In the genomic region with DNA sequence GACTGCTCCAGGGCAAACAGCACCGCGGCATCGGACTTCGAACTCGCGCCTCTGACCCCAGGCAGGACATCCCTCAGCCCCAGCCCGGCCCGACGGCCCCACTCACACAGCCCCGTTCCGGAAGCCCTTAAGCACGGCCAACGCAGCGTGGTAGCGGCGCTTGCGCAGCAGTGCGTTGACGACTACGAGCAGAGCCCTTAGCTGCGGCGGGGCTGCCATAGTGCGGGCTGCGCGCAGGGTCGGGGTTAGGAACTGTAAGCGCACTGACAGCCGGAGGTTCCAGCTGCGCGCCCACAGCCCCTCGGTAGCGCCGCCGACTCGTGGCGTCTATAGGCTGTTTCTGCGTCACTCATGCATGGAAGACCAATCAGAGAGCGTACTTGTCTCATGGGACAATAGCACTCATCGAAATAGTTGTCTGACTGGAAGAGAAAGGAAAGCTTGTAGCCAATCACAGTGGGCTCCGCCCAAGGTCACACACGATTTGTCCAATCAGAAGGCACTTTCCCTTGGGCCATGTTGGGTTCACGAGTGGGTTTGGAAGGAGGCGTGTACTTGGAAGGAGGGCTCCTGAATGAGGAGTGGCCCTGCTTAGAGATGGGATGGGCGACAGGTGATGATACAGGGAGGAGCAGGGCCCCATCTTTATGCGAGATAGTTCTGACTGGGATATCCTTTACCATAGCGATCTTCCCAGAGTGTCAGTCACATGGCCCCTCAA, we compare ENCODE assay signal across 1 cellular context.
TF ChIP-seq lines count a peak whose summit lies in the region.

A gene with protein sequence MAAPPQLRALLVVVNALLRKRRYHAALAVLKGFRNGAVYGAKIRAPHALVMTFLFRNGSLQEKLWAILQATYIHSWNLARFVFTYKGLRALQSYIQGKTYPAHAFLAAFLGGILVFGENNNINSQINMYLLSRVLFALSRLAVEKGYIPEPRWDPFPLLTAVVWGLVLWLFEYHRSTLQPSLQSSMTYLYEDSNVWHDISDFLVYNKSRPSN (minus strand): TSS at position 322 of the 721 bp plus-strand sequence. CDS start 103 bp downstream, at position 219.

TF ChIP-seq in K562, 482 proteins besides CTCF, POLR2A, EP300 and RAD21 (continued from another document and continues in another):
- no peak for TF ChIP-seq DNMT1 (IDR thresholded peaks at IDR 0.05)
- TF ChIP-seq KAT7 (CRISPR knock-in tag; IDR thresholded peaks at IDR 0.05; ENCODE audit: borderline replicate concordance): no peak
- no peak for TF ChIP-seq ZNF354B (CRISPR knock-in tag; IDR thresholded peaks at IDR 0.05)
- no peak for TF ChIP-seq SOX6 (IDR thresholded peaks at IDR 0.05)
- TF ChIP-seq ZNF311 (CRISPR knock-in tag; IDR thresholded peaks at IDR 0.05): no peak
- peak; percentile 39 for TF ChIP-seq MYC (IDR thresholded peaks at IDR 0.05; ENCODE audit: low read depth, low read length)
- no peak for TF ChIP-seq MYC (CRISPR knock-in tag; IDR thresholded peaks at IDR 0.05; ENCODE audit: borderline replicate concordance, low read depth)
- TF ChIP-seq ZNF717 (CRISPR knock-in tag; IDR thresholded peaks at IDR 0.05): no peak
- no peak for TF ChIP-seq KLF1 (tag; IDR thresholded peaks at IDR 0.05)
- TF ChIP-seq ZNF263 (CRISPR knock-in tag; IDR thresholded peaks at IDR 0.05; ENCODE audit: borderline replicate concordance): no peak
- TF ChIP-seq, protein P1, sequence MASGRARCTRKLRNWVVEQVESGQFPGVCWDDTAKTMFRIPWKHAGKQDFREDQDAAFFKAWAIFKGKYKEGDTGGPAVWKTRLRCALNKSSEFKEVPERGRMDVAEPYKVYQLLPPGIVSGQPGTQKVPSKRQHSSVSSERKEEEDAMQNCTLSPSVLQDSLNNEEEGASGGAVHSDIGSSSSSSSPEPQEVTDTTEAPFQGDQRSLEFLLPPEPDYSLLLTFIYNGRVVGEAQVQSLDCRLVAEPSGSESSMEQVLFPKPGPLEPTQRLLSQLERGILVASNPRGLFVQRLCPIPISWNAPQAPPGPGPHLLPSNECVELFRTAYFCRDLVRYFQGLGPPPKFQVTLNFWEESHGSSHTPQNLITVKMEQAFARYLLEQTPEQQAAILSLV (tag; IDR thresholded peaks at IDR 0.05): no peak
- TF ChIP-seq ETV1 (tag; conservative IDR thresholded peaks at IDR 0.05; ENCODE audit: low read depth): no peak
- no peak for TF ChIP-seq ZNF253 (CRISPR knock-in tag; conservative IDR thresholded peaks at IDR 0.05)
- TF ChIP-seq TAF7 (tag; IDR thresholded peaks at IDR 0.05): no peak
- TF ChIP-seq NCOA4 (IDR thresholded peaks at IDR 0.05; ENCODE audit: partially characterized antibody): no peak
- TF ChIP-seq C11orf30 (IDR thresholded peaks at IDR 0.05; ENCODE audit: low read depth): peak; percentile 79
- no peak for TF ChIP-seq ZNF77 (CRISPR knock-in tag; IDR thresholded peaks at IDR 0.05)
- TF ChIP-seq ZNF444 (CRISPR knock-in tag; IDR thresholded peaks at IDR 0.05): no peak
- TF ChIP-seq ZNF384 (IDR thresholded peaks at IDR 0.05; ENCODE audit: low read depth, low read length): no peak
- TF ChIP-seq ATF7 (IDR thresholded peaks at IDR 0.05): peak; percentile 66
- TF ChIP-seq IFI16 (CRISPR knock-in tag; IDR thresholded peaks at IDR 0.05): no peak
- TF ChIP-seq CBX1 (IDR thresholded peaks at IDR 0.05; ENCODE audit: low read depth): 0 out of 2 replicates have a peak, but pooled peaks have one; percentile 65
- TF ChIP-seq GABPA (tag; conservative IDR thresholded peaks at IDR 0.05; ENCODE audit: low read depth): 0 out of 2 replicates have a peak, but pooled peaks have one; percentile 29
- TF ChIP-seq, protein P2, sequence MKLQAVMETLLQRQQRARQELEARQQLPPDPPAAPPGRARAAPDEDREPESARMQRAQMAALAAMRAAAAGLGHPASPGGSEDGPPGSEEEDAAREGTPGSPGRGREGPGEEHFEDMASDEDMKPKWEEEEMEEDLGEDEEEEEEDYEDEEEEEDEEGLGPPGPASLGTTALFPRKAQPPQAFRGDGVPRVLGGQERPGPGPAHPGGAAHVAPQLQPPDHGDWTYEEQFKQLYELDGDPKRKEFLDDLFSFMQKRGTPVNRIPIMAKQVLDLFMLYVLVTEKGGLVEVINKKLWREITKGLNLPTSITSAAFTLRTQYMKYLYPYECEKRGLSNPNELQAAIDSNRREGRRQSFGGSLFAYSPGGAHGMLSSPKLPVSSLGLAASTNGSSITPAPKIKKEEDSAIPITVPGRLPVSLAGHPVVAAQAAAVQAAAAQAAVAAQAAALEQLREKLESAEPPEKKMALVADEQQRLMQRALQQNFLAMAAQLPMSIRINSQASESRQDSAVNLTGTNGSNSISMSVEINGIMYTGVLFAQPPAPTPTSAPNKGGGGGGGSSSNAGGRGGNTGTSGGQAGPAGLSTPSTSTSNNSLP (IDR thresholded peaks at IDR 0.05; ENCODE audit: borderline replicate concordance, low read depth, low read length): peak; percentile 75; the same call in 1 of the 2 replicates
- TF ChIP-seq NCOA1 (IDR thresholded peaks at IDR 0.05; ENCODE audit: low read depth): no peak
- TF ChIP-seq KLF6 (CRISPR knock-in tag; IDR thresholded peaks at IDR 0.05; ENCODE audit: borderline replicate concordance): no peak
- TF ChIP-seq ZNF695 (CRISPR knock-in tag; IDR thresholded peaks at IDR 0.05): no peak
- no peak for TF ChIP-seq ARID2 (IDR thresholded peaks at IDR 0.05)
- TF ChIP-seq RFX5 (IDR thresholded peaks at IDR 0.05; ENCODE audit: low read depth, low read length): no peak
- TF ChIP-seq FIP1L1 (IDR thresholded peaks at IDR 0.05; ENCODE audit: low read depth, low read length, poor library complexity, severe bottlenecking): no peak
- peak; percentile 99 for TF ChIP-seq ASH1L (IDR thresholded peaks at IDR 0.05; ENCODE audit: borderline replicate concordance, low read depth, partially characterized antibody)
- TF ChIP-seq, protein P3, sequence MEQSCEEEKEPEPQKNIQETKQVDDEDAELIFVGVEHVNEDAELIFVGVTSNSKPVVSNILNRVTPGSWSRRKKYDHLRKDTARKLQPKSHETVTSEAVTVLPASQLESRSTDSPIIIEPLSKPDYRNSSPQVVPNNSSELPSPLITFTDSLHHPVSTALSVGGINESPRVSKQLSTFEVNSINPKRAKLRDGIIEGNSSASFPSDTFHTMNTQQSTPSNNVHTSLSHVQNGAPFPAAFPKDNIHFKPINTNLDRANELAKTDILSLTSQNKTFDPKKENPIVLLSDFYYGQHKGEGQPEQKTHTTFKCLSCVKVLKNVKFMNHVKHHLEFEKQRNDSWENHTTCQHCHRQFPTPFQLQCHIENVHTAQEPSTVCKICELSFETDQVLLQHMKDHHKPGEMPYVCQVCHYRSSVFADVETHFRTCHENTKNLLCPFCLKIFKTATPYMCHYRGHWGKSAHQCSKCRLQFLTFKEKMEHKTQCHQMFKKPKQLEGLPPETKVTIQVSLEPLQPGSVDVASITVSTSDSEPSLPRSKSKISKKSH (CRISPR knock-in tag; IDR thresholded peaks at IDR 0.05): no peak
- no peak for TF ChIP-seq XRCC4 (IDR thresholded peaks at IDR 0.05; ENCODE audit: extremely low read depth, insufficient read depth, insufficient read length)
- no peak for TF ChIP-seq ZNF282 (CRISPR knock-in tag; IDR thresholded peaks at IDR 0.05)
- TF ChIP-seq, protein P4, sequence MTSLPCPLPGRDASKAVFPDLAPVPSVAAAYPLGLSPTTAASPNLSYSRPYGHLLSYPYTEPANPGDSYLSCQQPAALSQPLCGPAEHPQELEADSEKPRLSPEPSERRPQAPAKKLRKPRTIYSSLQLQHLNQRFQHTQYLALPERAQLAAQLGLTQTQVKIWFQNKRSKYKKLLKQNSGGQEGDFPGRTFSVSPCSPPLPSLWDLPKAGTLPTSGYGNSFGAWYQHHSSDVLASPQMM (CRISPR knock-in tag; IDR thresholded peaks at IDR 0.05): no peak
- TF ChIP-seq, protein P5, sequence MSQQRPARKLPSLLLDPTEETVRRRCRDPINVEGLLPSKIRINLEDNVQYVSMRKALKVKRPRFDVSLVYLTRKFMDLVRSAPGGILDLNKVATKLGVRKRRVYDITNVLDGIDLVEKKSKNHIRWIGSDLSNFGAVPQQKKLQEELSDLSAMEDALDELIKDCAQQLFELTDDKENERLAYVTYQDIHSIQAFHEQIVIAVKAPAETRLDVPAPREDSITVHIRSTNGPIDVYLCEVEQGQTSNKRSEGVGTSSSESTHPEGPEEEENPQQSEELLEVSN (IDR thresholded peaks at IDR 0.05; ENCODE audit: borderline replicate concordance in 1 of 2, extremely low read depth in 1 of 2, insufficient read depth in 1 of 2, insufficient read length in 1 of 2, low read depth in 1 of 2, low read length in 1 of 2, poor library complexity in 1 of 2, severe bottlenecking in 1 of 2): peak in 1 of 2 experiments; percentile 39
- TF ChIP-seq, protein P6, sequence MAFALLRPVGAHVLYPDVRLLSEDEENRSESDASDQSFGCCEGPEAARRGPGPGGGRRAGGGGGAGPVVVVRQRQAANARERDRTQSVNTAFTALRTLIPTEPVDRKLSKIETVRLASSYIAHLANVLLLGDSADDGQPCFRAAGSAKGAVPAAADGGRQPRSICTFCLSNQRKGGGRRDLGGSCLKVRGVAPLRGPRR (CRISPR knock-in tag; IDR thresholded peaks at IDR 0.05): no peak
- TF ChIP-seq NFATC3 (IDR thresholded peaks at IDR 0.05): no peak
- TF ChIP-seq RBM34 (IDR thresholded peaks at IDR 0.05; ENCODE audit: borderline replicate concordance, insufficient read depth, low read length): no peak
- TF ChIP-seq NCOA2 (IDR thresholded peaks at IDR 0.05; ENCODE audit: partially characterized antibody in 2 of 2): no peak
- 0 out of 2 replicates have a peak, but pooled peaks have one; percentile 37 for TF ChIP-seq OTX1 (CRISPR knock-in tag; IDR thresholded peaks at IDR 0.05)
- peak; percentile 38; the same call in 1 of the 2 replicates for TF ChIP-seq HDGF (IDR thresholded peaks at IDR 0.05)
- TF ChIP-seq XRCC5 (IDR thresholded peaks at IDR 0.05; ENCODE audit: low read depth, low read length): no peak
- TF ChIP-seq POLR3G (IDR thresholded peaks at IDR 0.05; ENCODE audit: extremely low read depth, insufficient read length, insufficient replicate concordance): no peak
- no peak for TF ChIP-seq RFX7 (CRISPR knock-in tag; IDR thresholded peaks at IDR 0.05)
- peak; percentile 97 for TF ChIP-seq SAP30 (IDR thresholded peaks at IDR 0.05; ENCODE audit: borderline replicate concordance, insufficient read depth, low read depth, low read length, poor library complexity, severe bottlenecking)
- TF ChIP-seq NUFIP1 (IDR thresholded peaks at IDR 0.05; ENCODE audit: partially characterized antibody): no peak
- TF ChIP-seq ZNF445 (CRISPR knock-in tag; IDR thresholded peaks at IDR 0.05; ENCODE audit: low read depth): no peak
- no peak for TF ChIP-seq KAT2B (IDR thresholded peaks at IDR 0.05; ENCODE audit: low read depth, low read length)
- TF ChIP-seq, protein P7, sequence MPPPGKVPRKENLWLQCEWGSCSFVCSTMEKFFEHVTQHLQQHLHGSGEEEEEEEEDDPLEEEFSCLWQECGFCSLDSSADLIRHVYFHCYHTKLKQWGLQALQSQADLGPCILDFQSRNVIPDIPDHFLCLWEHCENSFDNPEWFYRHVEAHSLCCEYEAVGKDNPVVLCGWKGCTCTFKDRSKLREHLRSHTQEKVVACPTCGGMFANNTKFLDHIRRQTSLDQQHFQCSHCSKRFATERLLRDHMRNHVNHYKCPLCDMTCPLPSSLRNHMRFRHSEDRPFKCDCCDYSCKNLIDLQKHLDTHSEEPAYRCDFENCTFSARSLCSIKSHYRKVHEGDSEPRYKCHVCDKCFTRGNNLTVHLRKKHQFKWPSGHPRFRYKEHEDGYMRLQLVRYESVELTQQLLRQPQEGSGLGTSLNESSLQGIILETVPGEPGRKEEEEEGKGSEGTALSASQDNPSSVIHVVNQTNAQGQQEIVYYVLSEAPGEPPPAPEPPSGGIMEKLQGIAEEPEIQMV (tag; conservative IDR thresholded peaks at IDR 0.05; ENCODE audit: low read depth): no peak
- TF ChIP-seq NFXL1 (CRISPR knock-in tag; IDR thresholded peaks at IDR 0.05): no peak
- no peak for TF ChIP-seq ZKSCAN8 (CRISPR knock-in tag; IDR thresholded peaks at IDR 0.05)
- peak; percentile 82 for TF ChIP-seq HDAC2 (IDR thresholded peaks at IDR 0.05)
- no peak for TF ChIP-seq SMAD3 (CRISPR knock-in tag; conservative IDR thresholded peaks at IDR 0.05)
- TF ChIP-seq, protein P8, sequence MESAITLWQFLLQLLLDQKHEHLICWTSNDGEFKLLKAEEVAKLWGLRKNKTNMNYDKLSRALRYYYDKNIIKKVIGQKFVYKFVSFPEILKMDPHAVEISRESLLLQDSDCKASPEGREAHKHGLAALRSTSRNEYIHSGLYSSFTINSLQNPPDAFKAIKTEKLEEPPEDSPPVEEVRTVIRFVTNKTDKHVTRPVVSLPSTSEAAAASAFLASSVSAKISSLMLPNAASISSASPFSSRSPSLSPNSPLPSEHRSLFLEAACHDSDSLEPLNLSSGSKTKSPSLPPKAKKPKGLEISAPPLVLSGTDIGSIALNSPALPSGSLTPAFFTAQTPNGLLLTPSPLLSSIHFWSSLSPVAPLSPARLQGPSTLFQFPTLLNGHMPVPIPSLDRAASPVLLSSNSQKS (CRISPR knock-in tag; IDR thresholded peaks at IDR 0.05): no peak
